ENCODE assay signal across 20 cellular contexts in genomic region chr11:12426176-12426575, GRCh38. TPM values are rescaled to one million over a fixed set of nuclear protein-coding genes. Genes with fewer than 3 reads are reported as not detected.
DNase-seq lines count a peak whose midpoint lies in the region; ATAC-seq and TF ChIP-seq lines count a peak whose summit lies in the region.
"Had no signal": no experiment of that assay in that cellular context is flagged by ENCODE, and none has a peak within 500 bp of the region (broad histone marks: within the 10 kb centered on the region; RNA-seq: fewer than 3 reads in every experiment).

No MANE protein-coding gene starts in this region.

- H3K9me3 ChIP-seq in esophagus muscularis mucosa (no peaks in the 10 kb centered on the region), stomach smooth muscle (ENCODE audit: control insufficient read depth in 2 of 2, low read length in 2 of 2) (no peaks in the 10 kb centered on the region)
- H3K9me3 ChIP-seq: A549; BLaER1 treated with 17β-estradiol and CSF1 and Interleukin-3, amounts not matched to agents 10 nM and 100 nM; Caco-2 had no signal

- peaks cover 0 to 2% (median 0%) of the 10 kb centered on the region in 4 donors for H3K36me3 ChIP-seq in esophagus muscularis mucosa
- no peaks in the 10 kb centered on the region for H3K36me3 ChIP-seq in rectal smooth muscle tissue (ENCODE audit: control insufficient read depth, insufficient read depth, low read length)
- H3K36me3 ChIP-seq in stomach smooth muscle (ENCODE audit: control insufficient read depth in 2 of 2, insufficient read depth in 2 of 2, low read length in 2 of 2), result no peaks in the 10 kb centered on the region
- H3K36me3 ChIP-seq: BLaER1 treated with 17β-estradiol and CSF1 and Interleukin-3, amounts not matched to agents 10 nM and 100 nM had no signal

- intact Hi-C loops in activated CD4-positive, alpha-beta T cell treated with anti-CD3 and anti-CD28 coated beads, Interleukin-2, amount 10 ng/mL, durations not matched to agents 24 days and 14 days (cut with micrococcal nuclease), result no loop called here
- intact Hi-C loops in esophagus muscularis mucosa (cut with DNase I), result no loop called here

- H3K9me3 Mint-ChIP-seq in activated CD4-positive, alpha-beta T cell treated with anti-CD3 and anti-CD28 coated beads, Interleukin-2, amount 10 ng/mL, durations not matched to agents 7 days and 5 days, result no peaks in the 10 kb centered on the region
- no peaks in the 10 kb centered on the region for H3K9me3 Mint-ChIP-seq in activated CD4-positive, alpha-beta T cell treated with anti-CD3 and anti-CD28 coated beads, Interleukin-2, amount 10 ng/mL, durations not matched to agents 24 days and 14 days
- no peaks in the 10 kb centered on the region for H3K9me3 Mint-ChIP-seq in natural killer cell treated with Interleukin-12 subunit alpha and Interleukin-12 subunit beta and Interleukin-15 and Interleukin-18, amount 100 ng/mL, for 72 hours
- H3K9me3 Mint-ChIP-seq: CD4-positive, alpha-beta T cell; CD8-positive, alpha-beta T cell had no signal

- peak overlapping the region; percentile 20 for H3K27ac Mint-ChIP-seq in activated CD4-positive, alpha-beta T cell treated with anti-CD3 and anti-CD28 coated beads, Interleukin-2, amount 10 ng/mL, durations not matched to agents 7 days and 5 days
- no peak overlapping the region for H3K27ac Mint-ChIP-seq in activated CD4-positive, alpha-beta T cell treated with anti-CD3 and anti-CD28 coated beads, Interleukin-2, amount 10 ng/mL, durations not matched to agents 24 days and 14 days
- no peak overlapping the region for H3K27ac Mint-ChIP-seq in natural killer cell treated with Interleukin-12 subunit alpha and Interleukin-12 subunit beta and Interleukin-15 and Interleukin-18, amount 100 ng/mL, for 72 hours
- H3K27ac Mint-ChIP-seq: B cell; CD4-positive, alpha-beta T cell; CD8-positive, alpha-beta T cell had no signal

- DNase-seq in activated CD4-positive, alpha-beta T cell treated with anti-CD3 and anti-CD28 coated beads, Interleukin-2, amount 10 ng/mL, durations not matched to agents 7 days and 5 days, result no peak
- no peak for DNase-seq in activated CD4-positive, alpha-beta T cell treated with anti-CD3 and anti-CD28 coated beads, Interleukin-2, amount 10 ng/mL, durations not matched to agents 24 days and 14 days
- DNase-seq in esophagus muscularis mucosa (ENCODE audit: extremely low spot score) (peak; percentile 50), OCI-M2 (lab: John Stamatoyannopoulos, UW; ENCODE audit: unreplicated experiment) (no peak)
- no peak for DNase-seq in natural killer cell treated with Interleukin-12 subunit alpha and Interleukin-12 subunit beta and Interleukin-15 and Interleukin-18, amount 100 ng/mL, for 72 hours (ENCODE audit: low spot score)
- DNase-seq: AML-193; Caco-2; Calu3; CD4-positive, alpha-beta T cell; CD8-positive, alpha-beta T cell; DMS79 treated with DMSO at 0.1 percent for 48 hours; GF-D8 had no signal

- no peak for TF ChIP-seq CTCF in esophagus muscularis mucosa (IDR thresholded peaks at IDR 0.05)

- H3K4me1 ChIP-seq in esophagus muscularis mucosa (peaks cover 17 to 83% (median 76%) of the 10 kb centered on the region in 4 donors), rectal smooth muscle tissue (ENCODE audit: control insufficient read depth, insufficient read depth, low read length) (peaks cover 18% of the 10 kb centered on the region), stomach smooth muscle (ENCODE audit: control insufficient read depth, insufficient read depth, low read length) (peaks cover 33% of the 10 kb centered on the region)
- H3K4me1 ChIP-seq: BLaER1 treated with 17β-estradiol and CSF1 and Interleukin-3, amounts not matched to agents 10 nM and 100 nM had no signal

- TF ChIP-seq POLR2A in esophagus muscularis mucosa (IDR thresholded peaks at IDR 0.05; ENCODE audit: low read depth), result no peak

- no peaks in the 10 kb centered on the region for H3K27me3 ChIP-seq in esophagus muscularis mucosa
- no peaks in the 10 kb centered on the region for H3K27me3 ChIP-seq in rectal smooth muscle tissue (ENCODE audit: control insufficient read depth, insufficient read depth, low read length)
- no peaks in the 10 kb centered on the region for H3K27me3 ChIP-seq in stomach smooth muscle (ENCODE audit: control insufficient read depth in 1 of 2, insufficient read depth in 2 of 2, low read length in 2 of 2)
- H3K27me3 ChIP-seq: BLaER1 treated with 17β-estradiol and CSF1 and Interleukin-3, amounts not matched to agents 10 nM and 100 nM had no signal

- POLR2A ChIA-PET in activated CD4-positive, alpha-beta T cell treated with anti-CD3 and anti-CD28 coated beads, Interleukin-2, amount 10 ng/mL, durations not matched to agents 7 days and 5 days (lab: Charles Lee), result no interaction called here

- H3K27me3 Mint-ChIP-seq in activated CD4-positive, alpha-beta T cell treated with anti-CD3 and anti-CD28 coated beads, Interleukin-2, amount 10 ng/mL, durations not matched to agents 7 days and 5 days, result peaks cover 3% of the 10 kb centered on the region
- H3K27me3 Mint-ChIP-seq in activated CD4-positive, alpha-beta T cell treated with anti-CD3 and anti-CD28 coated beads, Interleukin-2, amount 10 ng/mL, durations not matched to agents 24 days and 14 days, result peaks cover 7% of the 10 kb centered on the region
- H3K27me3 Mint-ChIP-seq in natural killer cell treated with Interleukin-12 subunit alpha and Interleukin-12 subunit beta and Interleukin-15 and Interleukin-18, amount 100 ng/mL, for 72 hours, result peaks cover 9 to 20% of the 10 kb centered on the region in 2 donors

- no peaks in the 10 kb centered on the region for H3K4me1 Mint-ChIP-seq in activated CD4-positive, alpha-beta T cell treated with anti-CD3 and anti-CD28 coated beads, Interleukin-2, amount 10 ng/mL, durations not matched to agents 7 days and 5 days
- no peaks in the 10 kb centered on the region for H3K4me1 Mint-ChIP-seq in activated CD4-positive, alpha-beta T cell treated with anti-CD3 and anti-CD28 coated beads, Interleukin-2, amount 10 ng/mL, durations not matched to agents 24 days and 14 days
- H3K4me1 Mint-ChIP-seq in natural killer cell treated with Interleukin-12 subunit alpha and Interleukin-12 subunit beta and Interleukin-15 and Interleukin-18, amount 100 ng/mL, for 72 hours (ENCODE audit: low read depth in 2 of 2), result no peaks in the 10 kb centered on the region
- H3K4me1 Mint-ChIP-seq: B cell had no signal

- ATAC-seq in natural killer cell treated with Interleukin-12 subunit alpha and Interleukin-12 subunit beta and Interleukin-15 and Interleukin-18, amount 100 ng/mL, for 72 hours, result no peak
- ATAC-seq in GM18519 (IDR thresholded peaks at IDR 0.05; ENCODE audit: low FRiP score, unreplicated experiment), result no peak
- ATAC-seq: A549; CD8-positive, alpha-beta T cell had no signal

- TF ChIP-seq EP300 in esophagus muscularis mucosa (IDR thresholded peaks at IDR 0.05), result no peak

- H3K4me3 ChIP-seq in esophagus muscularis mucosa (no peak overlapping the region), rectal smooth muscle tissue (ENCODE audit: low read length) (no peak overlapping the region), stomach smooth muscle (ENCODE audit: low read length in 2 of 2) (no peak overlapping the region)
- H3K4me3 ChIP-seq: A549; BLaER1 treated with 17β-estradiol and CSF1 and Interleukin-3, amounts not matched to agents 10 nM and 100 nM had no signal

- H3K36me3 Mint-ChIP-seq in activated CD4-positive, alpha-beta T cell treated with anti-CD3 and anti-CD28 coated beads, Interleukin-2, amount 10 ng/mL, durations not matched to agents 7 days and 5 days (ENCODE audit: low read depth), result no peaks in the 10 kb centered on the region
- H3K36me3 Mint-ChIP-seq in activated CD4-positive, alpha-beta T cell treated with anti-CD3 and anti-CD28 coated beads, Interleukin-2, amount 10 ng/mL, durations not matched to agents 24 days and 14 days (ENCODE audit: low read depth), result no peaks in the 10 kb centered on the region
- no peaks in the 10 kb centered on the region for H3K36me3 Mint-ChIP-seq in natural killer cell treated with Interleukin-12 subunit alpha and Interleukin-12 subunit beta and Interleukin-15 and Interleukin-18, amount 100 ng/mL, for 72 hours
- H3K36me3 Mint-ChIP-seq: CD8-positive, alpha-beta T cell had no signal

- H3K9ac ChIP-seq in rectal smooth muscle tissue (ENCODE audit: low read length) (no peak overlapping the region), stomach smooth muscle (ENCODE audit: low read length in 2 of 2) (no peak overlapping the region)
- H3K9ac ChIP-seq: BLaER1 treated with 17β-estradiol and CSF1 and Interleukin-3, amounts not matched to agents 10 nM and 100 nM had no signal

- no peak overlapping the region for H3K4me3 Mint-ChIP-seq in activated CD4-positive, alpha-beta T cell treated with anti-CD3 and anti-CD28 coated beads, Interleukin-2, amount 10 ng/mL, durations not matched to agents 7 days and 5 days
- H3K4me3 Mint-ChIP-seq in activated CD4-positive, alpha-beta T cell treated with anti-CD3 and anti-CD28 coated beads, Interleukin-2, amount 10 ng/mL, durations not matched to agents 24 days and 14 days, result no peak overlapping the region
- no peak overlapping the region for H3K4me3 Mint-ChIP-seq in natural killer cell treated with Interleukin-12 subunit alpha and Interleukin-12 subunit beta and Interleukin-15 and Interleukin-18, amount 100 ng/mL, for 72 hours
- H3K4me3 Mint-ChIP-seq: B cell; CD4-positive, alpha-beta T cell; CD8-positive, alpha-beta T cell had no signal

- H3K27ac ChIP-seq in esophagus muscularis mucosa (replicated peaks in 1 of 4) (peak overlapping the region in 3 of 4 donors; percentile 5 to 99 (median 92)), rectal smooth muscle tissue (ENCODE audit: low read depth, low read length) (peak overlapping the region; percentile 11), stomach smooth muscle (ENCODE audit: low read length) (peak overlapping the region; percentile 100)
- H3K27ac ChIP-seq: 22Rv1; A549; BLaER1 treated with 17β-estradiol and CSF1 and Interleukin-3, amounts not matched to agents 10 nM and 100 nM; C4-2B had no signal

- CTCF ChIA-PET in activated CD4-positive, alpha-beta T cell treated with anti-CD3 and anti-CD28 coated beads, Interleukin-2, amount 10 ng/mL, durations not matched to agents 7 days and 5 days (lab: Charles Lee), result no interaction called here

RNA-seq across cellular contexts. Expression of gene PARVA, which starts 48.8 kb away (rescaled TPM):
- under 1 TPM in 1 of 2 experiments, not detected in 1; 0.22 TPM for total RNA-seq in activated CD4-positive, alpha-beta T cell treated with anti-CD3 and anti-CD28 coated beads, Interleukin-2, amount 10 ng/mL, durations not matched to agents 7 days and 5 days
- not detected in 2 replicates for total RNA-seq in activated CD4-positive, alpha-beta T cell treated with anti-CD3 and anti-CD28 coated beads, Interleukin-2, amount 10 ng/mL, durations not matched to agents 24 days and 14 days
- 100 to 1,000 TPM; 181 to 228 (median 210) TPM for total RNA-seq in esophagus muscularis mucosa
- total RNA-seq in natural killer cell treated with Interleukin-12 subunit alpha and Interleukin-12 subunit beta and Interleukin-15 and Interleukin-18, amount 100 ng/mL, for 72 hours, result not detected
- total RNA-seq: B cell had no signal

Comparison
In these comparisons a context has a peak if more than half of its experiments do, and no peak if none do; other contexts are left out.
1. H3K27ac ChIP-seq: peak in every context shown above with its lines; median percentile 100 in stomach smooth muscle; 92 in esophagus muscularis mucosa; 11 in rectal smooth muscle tissue.
2. RNA of gene PARVA, which starts 48.8 kb away (total RNA-seq): 181 to 228 TPM in esophagus muscularis mucosa; 0.22 TPM in activated CD4-positive, alpha-beta T cell treated with anti-CD3 and anti-CD28 coated beads, Interleukin-2, amount 10 ng/mL, durations not matched to agents 7 days and 5 days, not detected in activated CD4-positive, alpha-beta T cell treated with anti-CD3 and anti-CD28 coated beads, Interleukin-2, amount 10 ng/mL, durations not matched to agents 24 days and 14 days and not detected in natural killer cell treated with Interleukin-12 subunit alpha and Interleukin-12 subunit beta and Interleukin-15 and Interleukin-18, amount 100 ng/mL, for 72 hours; every median in the first group is over 100 times any median in the second.